Comparison of ENCODE assay signal across 24 cellular contexts in the genomic region with DNA sequence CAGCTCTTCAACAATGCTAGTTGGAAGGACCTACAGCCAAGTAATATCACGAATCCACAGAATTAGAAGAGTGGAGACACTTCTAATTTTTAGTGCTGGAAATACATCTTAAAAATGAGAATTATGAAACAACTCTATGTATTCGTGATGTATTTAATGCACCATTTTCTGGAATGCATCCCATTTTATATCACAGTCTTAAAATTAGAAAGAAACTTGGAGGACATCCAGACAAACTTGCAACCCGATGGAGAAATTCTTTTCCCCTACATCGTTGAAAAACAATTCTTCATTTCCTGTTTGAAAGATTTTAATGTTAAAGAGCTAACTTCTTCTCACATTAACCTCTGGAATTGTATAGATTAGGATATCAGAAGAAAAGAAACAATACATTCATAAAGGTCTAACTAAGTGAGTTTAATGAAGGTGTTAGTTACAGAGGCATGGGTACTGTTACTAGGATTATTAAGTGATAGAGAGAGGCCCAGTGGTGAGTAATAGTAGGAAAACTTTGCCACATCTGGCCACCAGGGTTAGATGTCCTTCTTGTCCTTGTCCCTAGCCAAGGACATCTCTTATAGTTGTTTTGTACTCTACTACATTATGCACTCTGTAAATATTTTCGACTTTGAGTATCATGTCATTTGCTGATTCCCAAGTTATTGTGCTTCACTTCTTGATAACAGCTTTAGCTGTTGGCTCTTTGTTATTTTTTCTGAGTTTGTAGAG.
"Had no signal": no experiment of that assay in that cellular context is flagged by ENCODE, and none has a peak within 500 bp of the region (broad histone marks: within the 10 kb centered on the region; RNA-seq: fewer than 3 reads in every experiment).

No MANE protein-coding gene starts in this region.

- H3K4me3 ChIP-seq: esophagus muscularis mucosa, heart left ventricle, left lung, lung, ovary, prostate gland, right atrium auricular region, skin epidermis, tibial artery had no signal

- H3K27me3 ChIP-seq: esophagus muscularis mucosa, heart left ventricle, left lung, ovary, right atrium auricular region, tibial artery had no signal

- FAIRE-seq: colon had no signal

- H3K27ac ChIP-seq: esophagus muscularis mucosa, heart left ventricle, left lung, ovary, prostate gland, right atrium auricular region, skin epidermis, tibial artery had no signal

- H3K36me3 ChIP-seq: esophagus muscularis mucosa, heart left ventricle, left lung, ovary, prostate gland, right atrium auricular region, tibial artery had no signal

- ATAC-seq: activated CD4-positive, alpha-beta T cell treated with anti-CD3 and anti-CD28 coated beads for 36 hours; activated T-cell treated with anti-CD3 and anti-CD28 coated beads, Interleukin-2, amount 50 U/mL, for 4 hours; heart left ventricle; left lung; naive thymus-derived CD8-positive, alpha-beta T cell; WTC11 had no signal

- DNase-seq: activated CD4-positive, alpha-beta T cell treated with anti-CD3 and anti-CD28 coated beads for 36 hours; activated CD4-positive, alpha-beta T cell treated with anti-CD3 and anti-CD28 coated beads, Interleukin-2, amount 50 U/mL, for 48 hours; activated CD8-positive, alpha-beta memory T cell treated with anti-CD3 and anti-CD28 coated beads, Interleukin-2, amount 50 U/mL, for 48 hours; activated naive CD4-positive, alpha-beta T cell treated with anti-CD3 and anti-CD28 coated beads for 36 hours; activated naive CD8-positive, alpha-beta T cell treated with anti-CD3 and anti-CD28 coated beads, Interleukin-2, amount 10 ng/mL, durations not matched to agents 7 days and 5 days; activated T-cell treated with anti-CD3 and anti-CD28 coated beads, Interleukin-2, amount 50 U/mL, for 4 hours; amygdala; caudate nucleus; effector memory CD4-positive, alpha-beta T cell; heart left ventricle; left lung; naive thymus-derived CD8-positive, alpha-beta T cell; ovary; stimulated activated CD4-positive, alpha-beta T cell treated with anti-CD3 and anti-CD28 coated beads, Interleukin-1b, Interleukin-23, amount 100 ng/mL, for 48 hours; substantia nigra; T1000; tibial artery had no signal

- H3K9me3 ChIP-seq: ovary, prostate gland, tibial artery had no signal

- H3K4me1 ChIP-seq: esophagus muscularis mucosa, heart left ventricle, left lung, prostate gland, right atrium auricular region, tibial artery had no signal
